In the genomic region with DNA sequence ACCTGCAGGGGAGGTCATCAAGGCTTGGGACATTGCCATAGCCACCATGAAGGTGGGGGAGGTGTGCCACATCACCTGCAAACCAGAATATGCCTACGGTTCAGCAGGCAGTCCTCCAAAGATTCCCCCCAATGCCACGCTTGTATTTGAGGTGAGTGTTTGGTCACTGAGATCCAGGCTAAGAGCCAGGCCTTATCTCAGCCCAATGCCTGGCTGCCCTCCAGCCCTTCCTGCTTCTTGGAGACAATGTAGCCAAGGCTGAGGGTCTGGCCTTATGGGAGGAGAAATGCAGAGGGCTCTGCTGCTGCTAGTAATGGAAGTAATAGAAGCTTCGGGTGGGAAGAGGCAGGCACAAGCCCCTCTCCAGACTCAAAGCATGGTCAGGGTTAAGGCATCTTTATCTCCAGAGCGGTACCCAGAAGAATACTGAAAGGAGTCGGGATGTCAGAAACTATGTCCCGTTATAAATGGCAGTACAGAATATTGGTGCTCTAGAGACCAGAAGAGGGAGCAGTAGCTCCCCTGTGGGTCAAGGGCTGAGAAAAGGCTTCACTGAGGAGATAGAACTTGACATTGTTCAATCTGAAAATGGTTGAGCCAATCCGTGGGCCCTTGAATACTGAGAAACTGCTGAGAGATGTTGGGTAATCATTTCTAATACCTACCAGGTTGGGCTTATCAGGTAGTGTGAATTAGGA, we compare ENCODE assay signal across 2 cellular contexts.
TF ChIP-seq lines count a peak whose summit lies in the region.

No MANE protein-coding gene starts in this region.

TF ChIP-seq in SK-N-SH, 30 proteins besides CTCF, POLR2A, EP300 and RAD21:
- no peak for TF ChIP-seq JUND (IDR thresholded peaks at IDR 0.05)
- no peak for TF ChIP-seq RFX5 (IDR thresholded peaks at IDR 0.05; ENCODE audit: low read length)
- no peak for TF ChIP-seq POLR2AphosphoS5 (IDR thresholded peaks at IDR 0.05; ENCODE audit: low read depth, low read length)
- no peak for TF ChIP-seq EZH2phosphoT487 (IDR thresholded peaks at IDR 0.05; ENCODE audit: borderline replicate concordance, low read depth)
- no peak for TF ChIP-seq RXRA (IDR thresholded peaks at IDR 0.05; ENCODE audit: borderline replicate concordance, low read depth)
- no peak for TF ChIP-seq MXI1 (IDR thresholded peaks at IDR 0.05; ENCODE audit: low read depth, low read length)
- TF ChIP-seq, protein P1, sequence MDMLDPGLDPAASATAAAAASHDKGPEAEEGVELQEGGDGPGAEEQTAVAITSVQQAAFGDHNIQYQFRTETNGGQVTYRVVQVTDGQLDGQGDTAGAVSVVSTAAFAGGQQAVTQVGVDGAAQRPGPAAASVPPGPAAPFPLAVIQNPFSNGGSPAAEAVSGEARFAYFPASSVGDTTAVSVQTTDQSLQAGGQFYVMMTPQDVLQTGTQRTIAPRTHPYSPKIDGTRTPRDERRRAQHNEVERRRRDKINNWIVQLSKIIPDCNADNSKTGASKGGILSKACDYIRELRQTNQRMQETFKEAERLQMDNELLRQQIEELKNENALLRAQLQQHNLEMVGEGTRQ (IDR thresholded peaks at IDR 0.05; ENCODE audit: borderline replicate concordance, low read depth, low read length), result no peak
- TF ChIP-seq, protein P2, sequence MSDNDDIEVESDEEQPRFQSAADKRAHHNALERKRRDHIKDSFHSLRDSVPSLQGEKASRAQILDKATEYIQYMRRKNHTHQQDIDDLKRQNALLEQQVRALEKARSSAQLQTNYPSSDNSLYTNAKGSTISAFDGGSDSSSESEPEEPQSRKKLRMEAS (IDR thresholded peaks at IDR 0.05; ENCODE audit: low read depth), result no peak

TF ChIP-seq in SK-N-SH treated with all-trans-retinoic acid at 6 μM for 48 hours, 23 proteins besides CTCF, POLR2A, EP300 and RAD21 (continued from another document):
- TF ChIP-seq RARB (CRISPR knock-in tag; IDR thresholded peaks at IDR 0.05) (no peak), TOX (CRISPR knock-in tag; IDR thresholded peaks at IDR 0.05; ENCODE audit: borderline replicate concordance) (no peak), GLIS3 (CRISPR knock-in tag; IDR thresholded peaks at IDR 0.05) (no peak), BACH2 (CRISPR knock-in tag; IDR thresholded peaks at IDR 0.05; ENCODE audit: borderline replicate concordance) (no peak), ZNF565 (CRISPR knock-in tag; conservative IDR thresholded peaks at IDR 0.05; ENCODE audit: low read depth) (no peak), ARNTL (CRISPR knock-in tag; IDR thresholded peaks at IDR 0.05; ENCODE audit: borderline replicate concordance, low read depth) (no peak), PPARA (CRISPR knock-in tag; IDR thresholded peaks at IDR 0.05; ENCODE audit: borderline replicate concordance) (no peak), SNAI2 (CRISPR knock-in tag; IDR thresholded peaks at IDR 0.05) (no peak), OSR1 (CRISPR knock-in tag; IDR thresholded peaks at IDR 0.05) (no peak), TCF4 (CRISPR knock-in tag; IDR thresholded peaks at IDR 0.05; ENCODE audit: borderline replicate concordance) (no peak), ZFP30 (CRISPR knock-in tag; IDR thresholded peaks at IDR 0.05) (no peak)
- TF ChIP-seq, protein P3, sequence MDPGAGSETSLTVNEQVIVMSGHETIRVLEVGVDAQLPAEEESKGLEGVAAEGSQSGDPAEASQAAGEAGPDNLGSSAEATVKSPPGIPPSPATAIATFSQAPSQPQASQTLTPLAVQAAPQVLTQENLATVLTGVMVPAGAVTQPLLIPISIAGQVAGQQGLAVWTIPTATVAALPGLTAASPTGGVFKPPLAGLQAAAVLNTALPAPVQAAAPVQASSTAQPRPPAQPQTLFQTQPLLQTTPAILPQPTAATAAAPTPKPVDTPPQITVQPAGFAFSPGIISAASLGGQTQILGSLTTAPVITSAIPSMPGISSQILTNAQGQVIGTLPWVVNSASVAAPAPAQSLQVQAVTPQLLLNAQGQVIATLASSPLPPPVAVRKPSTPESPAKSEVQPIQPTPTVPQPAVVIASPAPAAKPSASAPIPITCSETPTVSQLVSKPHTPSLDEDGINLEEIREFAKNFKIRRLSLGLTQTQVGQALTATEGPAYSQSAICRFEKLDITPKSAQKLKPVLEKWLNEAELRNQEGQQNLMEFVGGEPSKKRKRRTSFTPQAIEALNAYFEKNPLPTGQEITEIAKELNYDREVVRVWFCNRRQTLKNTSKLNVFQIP (CRISPR knock-in tag; IDR thresholded peaks at IDR 0.05; ENCODE audit: borderline replicate concordance, low read depth), result no peak
- TF ChIP-seq, protein P4, sequence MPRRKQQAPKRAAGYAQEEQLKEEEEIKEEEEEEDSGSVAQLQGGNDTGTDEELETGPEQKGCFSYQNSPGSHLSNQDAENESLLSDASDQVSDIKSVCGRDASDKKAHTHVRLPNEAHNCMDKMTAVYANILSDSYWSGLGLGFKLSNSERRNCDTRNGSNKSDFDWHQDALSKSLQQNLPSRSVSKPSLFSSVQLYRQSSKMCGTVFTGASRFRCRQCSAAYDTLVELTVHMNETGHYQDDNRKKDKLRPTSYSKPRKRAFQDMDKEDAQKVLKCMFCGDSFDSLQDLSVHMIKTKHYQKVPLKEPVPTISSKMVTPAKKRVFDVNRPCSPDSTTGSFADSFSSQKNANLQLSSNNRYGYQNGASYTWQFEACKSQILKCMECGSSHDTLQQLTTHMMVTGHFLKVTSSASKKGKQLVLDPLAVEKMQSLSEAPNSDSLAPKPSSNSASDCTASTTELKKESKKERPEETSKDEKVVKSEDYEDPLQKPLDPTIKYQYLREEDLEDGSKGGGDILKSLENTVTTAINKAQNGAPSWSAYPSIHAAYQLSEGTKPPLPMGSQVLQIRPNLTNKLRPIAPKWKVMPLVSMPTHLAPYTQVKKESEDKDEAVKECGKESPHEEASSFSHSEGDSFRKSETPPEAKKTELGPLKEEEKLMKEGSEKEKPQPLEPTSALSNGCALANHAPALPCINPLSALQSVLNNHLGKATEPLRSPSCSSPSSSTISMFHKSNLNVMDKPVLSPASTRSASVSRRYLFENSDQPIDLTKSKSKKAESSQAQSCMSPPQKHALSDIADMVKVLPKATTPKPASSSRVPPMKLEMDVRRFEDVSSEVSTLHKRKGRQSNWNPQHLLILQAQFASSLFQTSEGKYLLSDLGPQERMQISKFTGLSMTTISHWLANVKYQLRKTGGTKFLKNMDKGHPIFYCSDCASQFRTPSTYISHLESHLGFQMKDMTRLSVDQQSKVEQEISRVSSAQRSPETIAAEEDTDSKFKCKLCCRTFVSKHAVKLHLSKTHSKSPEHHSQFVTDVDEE (CRISPR knock-in tag; IDR thresholded peaks at IDR 0.05), result no peak
- TF ChIP-seq, protein P5, sequence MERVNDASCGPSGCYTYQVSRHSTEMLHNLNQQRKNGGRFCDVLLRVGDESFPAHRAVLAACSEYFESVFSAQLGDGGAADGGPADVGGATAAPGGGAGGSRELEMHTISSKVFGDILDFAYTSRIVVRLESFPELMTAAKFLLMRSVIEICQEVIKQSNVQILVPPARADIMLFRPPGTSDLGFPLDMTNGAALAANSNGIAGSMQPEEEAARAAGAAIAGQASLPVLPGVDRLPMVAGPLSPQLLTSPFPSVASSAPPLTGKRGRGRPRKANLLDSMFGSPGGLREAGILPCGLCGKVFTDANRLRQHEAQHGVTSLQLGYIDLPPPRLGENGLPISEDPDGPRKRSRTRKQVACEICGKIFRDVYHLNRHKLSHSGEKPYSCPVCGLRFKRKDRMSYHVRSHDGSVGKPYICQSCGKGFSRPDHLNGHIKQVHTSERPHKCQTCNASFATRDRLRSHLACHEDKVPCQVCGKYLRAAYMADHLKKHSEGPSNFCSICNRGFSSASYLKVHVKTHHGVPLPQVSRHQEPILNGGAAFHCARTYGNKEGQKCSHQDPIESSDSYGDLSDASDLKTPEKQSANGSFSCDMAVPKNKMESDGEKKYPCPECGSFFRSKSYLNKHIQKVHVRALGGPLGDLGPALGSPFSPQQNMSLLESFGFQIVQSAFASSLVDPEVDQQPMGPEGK (CRISPR knock-in tag; IDR thresholded peaks at IDR 0.05; ENCODE audit: borderline replicate concordance), result no peak
- TF ChIP-seq, protein P6, sequence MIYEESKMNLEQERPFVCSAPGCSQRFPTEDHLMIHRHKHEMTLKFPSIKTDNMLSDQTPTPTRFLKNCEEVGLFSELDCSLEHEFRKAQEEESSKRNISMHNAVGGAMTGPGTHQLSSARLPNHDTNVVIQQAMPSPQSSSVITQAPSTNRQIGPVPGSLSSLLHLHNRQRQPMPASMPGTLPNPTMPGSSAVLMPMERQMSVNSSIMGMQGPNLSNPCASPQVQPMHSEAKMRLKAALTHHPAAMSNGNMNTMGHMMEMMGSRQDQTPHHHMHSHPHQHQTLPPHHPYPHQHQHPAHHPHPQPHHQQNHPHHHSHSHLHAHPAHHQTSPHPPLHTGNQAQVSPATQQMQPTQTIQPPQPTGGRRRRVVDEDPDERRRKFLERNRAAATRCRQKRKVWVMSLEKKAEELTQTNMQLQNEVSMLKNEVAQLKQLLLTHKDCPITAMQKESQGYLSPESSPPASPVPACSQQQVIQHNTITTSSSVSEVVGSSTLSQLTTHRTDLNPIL (CRISPR knock-in tag; IDR thresholded peaks at IDR 0.05; ENCODE audit: low read depth), result no peak
